Comparison of ENCODE assay signal across 19 cellular contexts in the genomic region with DNA sequence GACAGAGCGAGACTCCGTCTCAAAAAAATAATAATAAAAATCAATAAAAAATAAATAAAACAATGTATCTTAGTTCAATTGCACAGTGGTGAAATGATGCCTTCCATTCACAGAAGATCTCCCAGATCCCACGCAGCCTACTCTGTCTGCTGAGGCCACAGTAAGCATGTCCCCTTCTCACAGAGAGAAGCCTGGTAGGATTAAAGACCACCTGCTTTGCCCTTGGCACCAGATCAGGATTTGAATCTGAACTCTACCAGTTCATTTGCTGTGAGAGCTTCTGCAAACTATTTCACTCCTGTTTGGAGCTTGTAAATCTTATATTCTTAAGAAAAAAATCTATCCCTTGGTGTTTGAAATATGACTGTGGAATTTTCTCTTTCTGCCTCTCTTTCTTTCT. TPM values are rescaled to one million over a fixed set of nuclear protein-coding genes. Genes with fewer than 3 reads are reported as not detected.
DNase-seq lines count a peak whose midpoint lies in the region; TF ChIP-seq lines count a peak whose summit lies in the region.
"Had no signal": no experiment of that assay in that cellular context is flagged by ENCODE, and none has a peak within 500 bp of the region (broad histone marks: within the 10 kb centered on the region; RNA-seq: fewer than 3 reads in every experiment).

No MANE protein-coding gene starts in this region.

- H4K20me1 ChIP-seq in neural progenitor cell (ENCODE audit: low read depth) = peaks cover 14% of the 10 kb centered on the region
- peaks cover 15% of the 10 kb centered on the region for H4K20me1 ChIP-seq in PC-9 (ENCODE audit: insufficient read depth)

- H3K36me3 Mint-ChIP-seq in activated naive CD4-positive, alpha-beta T cell treated with anti-CD3 and anti-CD28 coated beads, Interleukin-2, amount 50 U/mL, for 24 hours = peaks cover 11% of the 10 kb centered on the region
- H3K36me3 Mint-ChIP-seq in neural progenitor cell = peaks cover 2% of the 10 kb centered on the region

- TF ChIP-seq CTCF in neural progenitor cell (IDR thresholded peaks at IDR 0.05) = no peak
- no peak for TF ChIP-seq CTCF in PC-9 (conservative IDR thresholded peaks at IDR 0.05)

- H3K4me1 ChIP-seq in neural progenitor cell = no peaks in the 10 kb centered on the region
- peaks cover 19% of the 10 kb centered on the region for H3K4me1 ChIP-seq in PC-9 (replicated peaks; ENCODE audit: insufficient read depth)

- H3K4me1 Mint-ChIP-seq in activated naive CD4-positive, alpha-beta T cell treated with anti-CD3 and anti-CD28 coated beads, Interleukin-2, amount 50 U/mL, for 24 hours = peaks cover 22% of the 10 kb centered on the region
- peaks cover 19% of the 10 kb centered on the region for H3K4me1 Mint-ChIP-seq in neural progenitor cell

- POLR2A ChIA-PET in PC-9 (lab: Charles Lee; ENCODE audit: unreplicated experiment) = no interaction called here

- peak overlapping the region; percentile 17 for H3K27ac Mint-ChIP-seq in activated naive CD4-positive, alpha-beta T cell treated with anti-CD3 and anti-CD28 coated beads, Interleukin-2, amount 50 U/mL, for 24 hours
- H3K27ac Mint-ChIP-seq in neural progenitor cell = no peak overlapping the region
- H3K27ac Mint-ChIP-seq: B cell, GM23338 had no signal

- no peaks in the 10 kb centered on the region for H3K27me3 Mint-ChIP-seq in activated naive CD4-positive, alpha-beta T cell treated with anti-CD3 and anti-CD28 coated beads, Interleukin-2, amount 50 U/mL, for 24 hours
- H3K27me3 Mint-ChIP-seq in neural progenitor cell (ENCODE audit: insufficient read depth, low read depth) = no peaks in the 10 kb centered on the region

- H3K9ac ChIP-seq in neural progenitor cell = no peak overlapping the region
- H3K9ac ChIP-seq: BLaER1 treated with 17β-estradiol and CSF1 and Interleukin-3, amounts not matched to agents 10 nM and 100 nM had no signal

- no peaks in the 10 kb centered on the region for H3K36me3 ChIP-seq in neural progenitor cell
- 0 out of 2 replicates have a peak, but pooled peaks cover 8% of the 10 kb centered on the region for H3K36me3 ChIP-seq in PC-9 (ENCODE audit: low read depth)

- H3F3A ChIP-seq in neural progenitor cell (ENCODE audit: low read depth) (peaks cover 9% of the 10 kb centered on the region), PC-9 (ENCODE audit: insufficient read depth, low read depth) (peaks cover 6% of the 10 kb centered on the region; the same call in 1 of the 2 replicates)

- H3K27ac ChIP-seq in neural progenitor cell (no peak overlapping the region), PC-9 (no peak overlapping the region)
- H3K27ac ChIP-seq: BLaER1 treated with 17β-estradiol and CSF1 and Interleukin-3, amounts not matched to agents 10 nM and 100 nM had no signal

- H3K9me3 ChIP-seq in neural progenitor cell (ENCODE audit: low read depth) (no peaks in the 10 kb centered on the region), PC-9 (ENCODE audit: insufficient read depth, low read depth) (no peaks in the 10 kb centered on the region)
- H3K9me3 ChIP-seq: BLaER1 treated with 17β-estradiol and CSF1 and Interleukin-3, amounts not matched to agents 10 nM and 100 nM had no signal

- CTCF ChIA-PET in PC-9 (lab: Charles Lee) = no interaction called here

- no TSS peak for BruUV-seq in PC-9 (replicated peaks; lab: Mats Ljungman, UMichigan)

- no peaks in the 10 kb centered on the region for H3K9me2 ChIP-seq in PC-9 (ENCODE audit: insufficient read depth)

- H3K27me3 ChIP-seq in neural progenitor cell (peaks cover 21% of the 10 kb centered on the region), PC-9 (ENCODE audit: insufficient read depth, low read depth) (no peaks in the 10 kb centered on the region)
- H3K27me3 ChIP-seq: BLaER1 treated with 17β-estradiol and CSF1 and Interleukin-3, amounts not matched to agents 10 nM and 100 nM had no signal

- H3K79me2 ChIP-seq in neural progenitor cell (ENCODE audit: low read depth) (peaks cover 26% of the 10 kb centered on the region), PC-9 (ENCODE audit: low read depth) (peaks cover 26% of the 10 kb centered on the region)

- H3K4me2 ChIP-seq in neural progenitor cell (no peak overlapping the region), PC-9 (no peak overlapping the region)
- H3K4me2 ChIP-seq: BLaER1 treated with 17β-estradiol and CSF1 and Interleukin-3, amounts not matched to agents 10 nM and 100 nM; GM23338 had no signal

- H2AFZ ChIP-seq in neural progenitor cell (replicated peaks) (no peak overlapping the region), PC-9 (no peak overlapping the region)
- H2AFZ ChIP-seq: GM23338 had no signal

- no peak for DNase-seq in activated naive CD4-positive, alpha-beta T cell treated with anti-CD3 and anti-CD28 coated beads, Interleukin-2, amount 50 U/mL, for 16 hours
- DNase-seq in cerebellar cortex (ENCODE audit: low spot score) = peak; percentile 52
- no peak for DNase-seq in neural progenitor cell (ENCODE audit: low spot score)
- no peak for DNase-seq in NCI-H2029 (lab: John Stamatoyannopoulos, UW)
- no peak for DNase-seq in PC-9
- no peak for DNase-seq in superior temporal gyrus (ENCODE audit: extremely low spot score)
- DNase-seq: 8988T; CD8-positive, alpha-beta memory T cell; COR-L47; DMS 273 treated with DMSO at 0.1 percent for 48 hours; DMS53; DND-41; EL; HCEC 1CT; IMR-90 had no signal

- intact Hi-C loops in PC-9 (cut with micrococcal nuclease; ENCODE audit: unreplicated experiment) = loop anchor here (10.0 kb wide), 1 partner anchor 107 kb away; no protein-coding TSS in a partner anchor

- no peaks in the 10 kb centered on the region for H3K9me3 Mint-ChIP-seq in activated naive CD4-positive, alpha-beta T cell treated with anti-CD3 and anti-CD28 coated beads, Interleukin-2, amount 50 U/mL, for 24 hours
- H3K9me3 Mint-ChIP-seq in neural progenitor cell = no peaks in the 10 kb centered on the region
- H3K9me3 Mint-ChIP-seq: CD8-positive, alpha-beta memory T cell; GM23338 had no signal

- H3K4me3 ChIP-seq in neural progenitor cell = no peak overlapping the region
- H3K4me3 ChIP-seq in PC-9 = no peak overlapping the region
- H3K4me3 ChIP-seq: BLaER1 treated with 17β-estradiol and CSF1 and Interleukin-3, amounts not matched to agents 10 nM and 100 nM; GM23338 had no signal

- H3K4me3 Mint-ChIP-seq in activated naive CD4-positive, alpha-beta T cell treated with anti-CD3 and anti-CD28 coated beads, Interleukin-2, amount 50 U/mL, for 24 hours = no peak overlapping the region
- peak overlapping the region; percentile 7 for H3K4me3 Mint-ChIP-seq in neural progenitor cell
- H3K4me3 Mint-ChIP-seq: GM23338 had no signal

RNA-seq across cellular contexts. Expression of gene SLC7A1, which starts 2.2 kb away (rescaled TPM):
- 12.4 and 16.2 TPM in 2 replicates for total RNA-seq in neural progenitor cell (ENCODE audit: low replicate concordance)
- 55.4 and 62.8 TPM in 2 replicates for total RNA-seq in PC-9 (2021)
